Comparison of ENCODE assay signal across 27 cellular contexts in genomic region chr20:64043768-64044167, GRCh38. TPM values are rescaled to one million over a fixed set of nuclear protein-coding genes. Genes with fewer than 3 reads are reported as not detected.
A peak's percentile ranks its signal among the peaks of the same experiment; 100 is the strongest.
DNase-seq lines count a peak whose midpoint lies in the region; ATAC-seq and TF ChIP-seq lines count a peak whose summit lies in the region.
"Had no signal": no experiment of that assay in that cellular context is flagged by ENCODE, and none has a peak within 500 bp of the region (broad histone marks: within the 10 kb centered on the region; RNA-seq: fewer than 3 reads in every experiment).

No MANE protein-coding gene starts in this region.

- H3K9me3 Mint-ChIP-seq in activated naive CD8-positive, alpha-beta T cell treated with anti-CD3 and anti-CD28 coated beads, Interleukin-2, amount 10 ng/mL, durations not matched to agents 7 days and 5 days = no peaks in the 10 kb centered on the region
- no peaks in the 10 kb centered on the region for H3K9me3 Mint-ChIP-seq in stimulated activated effector memory CD8-positive, alpha-beta T cell treated with anti-CD3 and anti-CD28 coated beads, Interleukin-12 subunit alpha, Interleukin-12 subunit beta, amount 100 ng/mL, for 72 hours
- H3K9me3 Mint-ChIP-seq: stimulated activated naive B cell treated with anti-CD40 and anti-IgM and Interleukin-4, amounts not matched to agents 10 μg/mL and 1 μg/mL and 100 μg/mL, for 72 hours had no signal

- H3K4me3 ChIP-seq in heart left ventricle = no peak overlapping the region
- H3K4me3 ChIP-seq: ovary, SJCRH30, spleen, testis, vagina had no signal

- peaks cover 6 to 55% (median 29%) of the 10 kb centered on the region in 12 donors for H3K4me1 ChIP-seq in heart left ventricle

- intact Hi-C loops in heart left ventricle (cut with DNase I) (no loop called here), left ventricle myocardium superior (cut with micrococcal nuclease) (no loop called here)

- DNase-seq in heart left ventricle (no peak), left ventricle myocardium superior (no peak), RWPE1 (ENCODE audit: low spot score) (no peak), NCI-H2227 treated with DMSO at 0.1 percent for 48 hours (lab: John Stamatoyannopoulos, UW) (no peak), A172 (ENCODE audit: low spot score) (no peak)
- no peak for DNase-seq in activated naive CD8-positive, alpha-beta T cell treated with anti-CD3 and anti-CD28 coated beads, Interleukin-2, amount 10 ng/mL, durations not matched to agents 7 days and 5 days
- no peak for DNase-seq in stimulated activated effector memory CD8-positive, alpha-beta T cell treated with anti-CD3 and anti-CD28 coated beads, Interleukin-12 subunit alpha, Interleukin-12 subunit beta, amount 100 ng/mL, for 72 hours (ENCODE audit: low spot score in 2 of 2)
- DNase-seq: activated CD4-positive, alpha-beta T cell treated with anti-CD3 and anti-CD28 coated beads, Interleukin-2, amount 50 U/mL, for 4 hours; EL; H9; left colon; mesendoderm; NCI-H1694 treated with DMSO at 0.1 percent for 48 hours; NCI-H2171; NCI-H526; ovary; SJCRH30; spleen; stimulated activated CD4-positive, alpha-beta T cell treated with anti-CD3 and anti-CD28 coated beads, Interleukin-4, amount 100 ng/mL, for 1 hour; stimulated activated naive B cell treated with anti-CD40 and anti-IgM and Interleukin-4, amounts not matched to agents 10 μg/mL and 1 μg/mL and 100 μg/mL, for 72 hours; testis; WERI-Rb-1 had no signal

- peak overlapping the region; percentile 56 for H3K27ac Mint-ChIP-seq in activated naive CD8-positive, alpha-beta T cell treated with anti-CD3 and anti-CD28 coated beads, Interleukin-2, amount 10 ng/mL, durations not matched to agents 7 days and 5 days
- no peak overlapping the region for H3K27ac Mint-ChIP-seq in stimulated activated effector memory CD8-positive, alpha-beta T cell treated with anti-CD3 and anti-CD28 coated beads, Interleukin-12 subunit alpha, Interleukin-12 subunit beta, amount 100 ng/mL, for 72 hours
- H3K27ac Mint-ChIP-seq: H9; stimulated activated naive B cell treated with anti-CD40 and anti-IgM and Interleukin-4, amounts not matched to agents 10 μg/mL and 1 μg/mL and 100 μg/mL, for 72 hours had no signal

- no peaks in the 10 kb centered on the region for H3K9me3 ChIP-seq in heart left ventricle
- H3K9me3 ChIP-seq: ovary, SJCRH30, spleen, testis, vagina had no signal

- no peak overlapping the region for H3K4me3 Mint-ChIP-seq in activated naive CD8-positive, alpha-beta T cell treated with anti-CD3 and anti-CD28 coated beads, Interleukin-2, amount 10 ng/mL, durations not matched to agents 7 days and 5 days
- peak overlapping the region; percentile 71 for H3K4me3 Mint-ChIP-seq in stimulated activated effector memory CD8-positive, alpha-beta T cell treated with anti-CD3 and anti-CD28 coated beads, Interleukin-12 subunit alpha, Interleukin-12 subunit beta, amount 100 ng/mL, for 72 hours

- H3K36me3 Mint-ChIP-seq in activated naive CD8-positive, alpha-beta T cell treated with anti-CD3 and anti-CD28 coated beads, Interleukin-2, amount 10 ng/mL, durations not matched to agents 7 days and 5 days = peaks cover 1% of the 10 kb centered on the region
- no peaks in the 10 kb centered on the region for H3K36me3 Mint-ChIP-seq in stimulated activated effector memory CD8-positive, alpha-beta T cell treated with anti-CD3 and anti-CD28 coated beads, Interleukin-12 subunit alpha, Interleukin-12 subunit beta, amount 100 ng/mL, for 72 hours
- H3K36me3 Mint-ChIP-seq: CD14-positive monocyte; stimulated activated naive B cell treated with anti-CD40 and anti-IgM and Interleukin-4, amounts not matched to agents 10 μg/mL and 1 μg/mL and 100 μg/mL, for 72 hours had no signal

- ATAC-seq in heart left ventricle = no peak
- ATAC-seq in left ventricle myocardium superior = no peak
- no peak for ATAC-seq in activated naive CD8-positive, alpha-beta T cell treated with anti-CD3 and anti-CD28 coated beads, Interleukin-2, amount 10 ng/mL, durations not matched to agents 7 days and 5 days (ENCODE audit: low read depth)
- ATAC-seq in stimulated activated effector memory CD8-positive, alpha-beta T cell treated with anti-CD3 and anti-CD28 coated beads, Interleukin-12 subunit alpha, Interleukin-12 subunit beta, amount 100 ng/mL, for 72 hours = no peak
- ATAC-seq: left colon; stimulated activated naive B cell treated with anti-CD40 and anti-IgM and Interleukin-4, amounts not matched to agents 10 μg/mL and 1 μg/mL and 100 μg/mL, for 72 hours had no signal

- H3K27ac ChIP-seq in heart left ventricle = peak overlapping the region in 7 of 12 donors; percentile 39 to 90 (median 82)
- peak overlapping the region; percentile 78 for H3K27ac ChIP-seq in RWPE1
- H3K27ac ChIP-seq: ovary, SJCRH30, testis, vagina, WERI-Rb-1 had no signal

- peaks cover 0 to 23% (median 8%) of the 10 kb centered on the region in 9 donors for H3K36me3 ChIP-seq in heart left ventricle
- H3K36me3 ChIP-seq: ovary, SJCRH30, vagina, WERI-Rb-1 had no signal

- no peak for TF ChIP-seq POLR2A in heart left ventricle (IDR thresholded peaks at IDR 0.05)

- WGBS in heart left ventricle, 4 donors = 80 to 89% (median 86%) methylated on average over 9 of the region's 9 CpGs

- H3K27me3 Mint-ChIP-seq in activated naive CD8-positive, alpha-beta T cell treated with anti-CD3 and anti-CD28 coated beads, Interleukin-2, amount 10 ng/mL, durations not matched to agents 7 days and 5 days = peaks cover 19% of the 10 kb centered on the region

- POLR2A ChIA-PET in RWPE1 (lab: Yijun Ruan, JAX; ENCODE audit: low non-redundant PET) = interaction anchor here (0.6 kb wide), 1 partner anchor 345 kb away, joined by 3 read pairs; no protein-coding TSS in a partner anchor
- POLR2A ChIA-PET in activated naive CD8-positive, alpha-beta T cell treated with anti-CD3 and anti-CD28 coated beads, Interleukin-2, amount 10 ng/mL, durations not matched to agents 7 days and 5 days (lab: Charles Lee) = interaction anchor here (0.7 to 2.4 kb wide), 3 partner anchors 10 to 176 kb away, joined by 3 to 26 read pairs (median 3); no protein-coding TSS in a partner anchor

- peaks cover 30% of the 10 kb centered on the region for H3K4me1 Mint-ChIP-seq in activated naive CD8-positive, alpha-beta T cell treated with anti-CD3 and anti-CD28 coated beads, Interleukin-2, amount 10 ng/mL, durations not matched to agents 7 days and 5 days
- peaks cover 17% of the 10 kb centered on the region for H3K4me1 Mint-ChIP-seq in stimulated activated effector memory CD8-positive, alpha-beta T cell treated with anti-CD3 and anti-CD28 coated beads, Interleukin-12 subunit alpha, Interleukin-12 subunit beta, amount 100 ng/mL, for 72 hours

- CTCF ChIA-PET in RWPE1 (lab: Yijun Ruan, JAX) = interaction anchor here (1.1 to 2.7 kb wide), 3 partner anchors 14 to 58 kb away, joined by 3 to 10 read pairs (median 5); no protein-coding TSS in a partner anchor

- peaks cover 0 to 71% (median 41%) of the 10 kb centered on the region in 9 donors for H3K27me3 ChIP-seq in heart left ventricle
- H3K27me3 ChIP-seq: testis, vagina had no signal

- no peak for TF ChIP-seq CTCF in heart left ventricle (IDR thresholded peaks at IDR 0.05)
- no peak for TF ChIP-seq CTCF in RWPE1 (conservative IDR thresholded peaks at IDR 0.05; ENCODE audit: low read depth)

RNA-seq across cellular contexts. Expression of gene SOX18, which starts 5.7 kb away (rescaled TPM):
- 10 to 100 TPM; 37.0 to 75.9 (median 50.7) TPM for total RNA-seq in heart left ventricle
- polyA plus RNA-seq in heart left ventricle = 10 to 100 TPM; 23.5 to 31.1 TPM
- total RNA-seq in left ventricle myocardium superior = 36.8 TPM
- total RNA-seq in activated naive CD8-positive, alpha-beta T cell treated with anti-CD3 and anti-CD28 coated beads, Interleukin-2, amount 10 ng/mL, durations not matched to agents 7 days and 5 days = under 1 TPM; 0.30 to 0.51 TPM
- total RNA-seq in A172 (2014; rRNA removed; shearing (Covaris generic)) = 0.21 and 1.9 TPM in 2 replicates
- total RNA-seq: epithelial cell of proximal tubule, fibroblast of villous mesenchyme, LHCN-M2 had no signal
- polyA plus RNA-seq: CD14-positive monocyte had no signal

RNA-seq across cellular contexts. Expression of gene C20orf204, which starts 7.8 kb away (rescaled TPM):
- total RNA-seq in heart left ventricle (1 to 10 TPM in 1 of 9 donors, under 1 TPM in 8; 0.16 to 1.2 (median 0.56) TPM), left ventricle myocardium superior (0.35 TPM)
- polyA plus RNA-seq in heart left ventricle = under 1 TPM; 0.35 to 0.42 TPM
- 1 to 10 TPM; 9.7 to 9.8 TPM for total RNA-seq in activated naive CD8-positive, alpha-beta T cell treated with anti-CD3 and anti-CD28 coated beads, Interleukin-2, amount 10 ng/mL, durations not matched to agents 7 days and 5 days
- 0.89 and 1.2 TPM in 2 replicates for total RNA-seq in A172 (2014; rRNA removed; shearing (Covaris generic))
- polyA plus RNA-seq: CD14-positive monocyte had no signal

RNA-seq across cellular contexts. Expression of gene TCEA2, which starts 19.2 kb away (rescaled TPM):
- total RNA-seq in heart left ventricle (10 to 100 TPM; 19.2 to 52.1 (median 42.9) TPM), left ventricle myocardium superior (35.6 TPM)
- 10 to 100 TPM; 23.6 to 32.9 TPM for polyA plus RNA-seq in heart left ventricle
- total RNA-seq in activated naive CD8-positive, alpha-beta T cell treated with anti-CD3 and anti-CD28 coated beads, Interleukin-2, amount 10 ng/mL, durations not matched to agents 7 days and 5 days = 10 to 100 TPM; 65.3 to 74.9 TPM
- total RNA-seq in A172 (2014; rRNA removed; shearing (Covaris generic)) = 52.7 and 58.3 TPM in 2 replicates

RNA-seq across cellular contexts. Expression of gene RGS19, which starts 35.5 kb away (rescaled TPM):
- total RNA-seq in heart left ventricle (10 to 100 TPM in 2 of 9 donors, 1 to 10 TPM in 7; 3.2 to 25.6 (median 5.3) TPM), left ventricle myocardium superior (5.4 TPM)
- 1 to 10 TPM; 3.7 to 6.5 TPM for polyA plus RNA-seq in heart left ventricle
- total RNA-seq in activated naive CD8-positive, alpha-beta T cell treated with anti-CD3 and anti-CD28 coated beads, Interleukin-2, amount 10 ng/mL, durations not matched to agents 7 days and 5 days = 100 to 1,000 TPM in 1 of 2 experiments, 10 to 100 TPM in 1; 95.1 to 106 TPM
- 29.3 and 29.5 TPM in 2 replicates for total RNA-seq in A172 (2014; rRNA removed; shearing (Covaris generic))

RNA-seq across cellular contexts. Expression of gene OPRL1, which starts 36.1 kb away (rescaled TPM):
- total RNA-seq in heart left ventricle (1 to 10 TPM in 3 of 9 donors, under 1 TPM in 6; 0.18 to 1.9 (median 0.67) TPM), left ventricle myocardium superior (0.27 TPM)
- polyA plus RNA-seq in heart left ventricle = under 1 TPM; 0.21 to 0.27 TPM
- 1 to 10 TPM; 1.8 to 2.6 TPM for total RNA-seq in activated naive CD8-positive, alpha-beta T cell treated with anti-CD3 and anti-CD28 coated beads, Interleukin-2, amount 10 ng/mL, durations not matched to agents 7 days and 5 days
- 0.81 and 1.2 TPM in 2 replicates for total RNA-seq in A172 (2014; rRNA removed; shearing (Covaris generic))

Comparison
In these comparisons a context has a peak if more than half of its experiments do, and no peak if none do; other contexts are left out.
1. RNA of gene SOX18, which starts 5.7 kb away (total RNA-seq): 37.0 to 75.9 TPM in heart left ventricle and 36.8 TPM in left ventricle myocardium superior (single experiment); 0.30 to 0.51 TPM in activated naive CD8-positive, alpha-beta T cell treated with anti-CD3 and anti-CD28 coated beads, Interleukin-2, amount 10 ng/mL, durations not matched to agents 7 days and 5 days and 0.21 to 1.9 TPM in A172; every median in the first group is over 10 times any median in the second.